Comparison of ENCODE assay signal across 1 cellular context in the genomic region with DNA sequence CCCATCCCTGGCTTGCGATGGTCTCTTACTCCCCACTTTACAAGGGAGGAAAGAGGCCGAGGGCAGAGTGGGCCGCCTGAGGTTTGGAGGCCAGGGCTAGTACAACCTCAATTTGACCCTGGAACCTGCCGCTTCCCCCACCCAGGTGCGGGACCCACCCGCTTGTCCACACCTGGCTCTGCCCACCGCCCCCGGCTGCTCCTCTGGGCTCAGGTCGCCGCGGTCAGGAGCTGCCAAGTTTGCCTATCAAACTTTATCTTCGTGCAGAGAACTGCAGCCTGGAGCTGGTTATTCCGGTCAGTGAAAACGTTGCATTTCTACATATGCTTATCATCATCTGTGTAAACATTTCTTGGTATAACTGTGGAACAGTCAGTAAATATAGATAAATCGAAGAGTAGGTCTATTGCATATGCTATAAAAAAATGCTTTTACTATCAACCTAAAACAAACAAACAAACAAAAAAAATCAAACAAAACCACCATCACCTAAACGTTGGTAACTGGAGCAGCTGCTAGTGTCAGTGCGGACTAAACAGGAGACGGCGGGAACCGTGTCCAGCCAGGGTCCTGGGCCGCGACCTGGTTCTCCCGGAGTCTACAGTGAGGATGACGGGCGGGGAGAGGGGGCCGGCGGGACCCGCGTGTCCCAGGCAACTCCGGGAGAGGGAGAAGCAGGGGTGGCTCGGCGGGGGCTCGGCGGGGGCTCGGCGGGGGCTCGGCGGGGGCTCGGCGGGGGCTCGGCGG.
A peak's percentile ranks its signal among the peaks of the same experiment; 100 is the strongest.
TF ChIP-seq lines count a peak whose summit lies in the region.

No MANE protein-coding gene starts in this region.

TF ChIP-seq in K562, 482 proteins besides CTCF, POLR2A, EP300 and RAD21 (continued from another document and continues in another):
- TF ChIP-seq, protein P1, sequence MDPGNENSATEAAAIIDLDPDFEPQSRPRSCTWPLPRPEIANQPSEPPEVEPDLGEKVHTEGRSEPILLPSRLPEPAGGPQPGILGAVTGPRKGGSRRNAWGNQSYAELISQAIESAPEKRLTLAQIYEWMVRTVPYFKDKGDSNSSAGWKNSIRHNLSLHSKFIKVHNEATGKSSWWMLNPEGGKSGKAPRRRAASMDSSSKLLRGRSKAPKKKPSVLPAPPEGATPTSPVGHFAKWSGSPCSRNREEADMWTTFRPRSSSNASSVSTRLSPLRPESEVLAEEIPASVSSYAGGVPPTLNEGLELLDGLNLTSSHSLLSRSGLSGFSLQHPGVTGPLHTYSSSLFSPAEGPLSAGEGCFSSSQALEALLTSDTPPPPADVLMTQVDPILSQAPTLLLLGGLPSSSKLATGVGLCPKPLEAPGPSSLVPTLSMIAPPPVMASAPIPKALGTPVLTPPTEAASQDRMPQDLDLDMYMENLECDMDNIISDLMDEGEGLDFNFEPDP (CRISPR knock-in tag; IDR thresholded peaks at IDR 0.05): no peak
- TF ChIP-seq FOXP1 (CRISPR knock-in tag; IDR thresholded peaks at IDR 0.05) (0 out of 2 replicates have a peak, but pooled peaks have one; percentile 3), KDM5B (IDR thresholded peaks at IDR 0.05; ENCODE audit: insufficient replicate concordance, low read depth, low read length) (peak; percentile 89), PURB (CRISPR knock-in tag; IDR thresholded peaks at IDR 0.05; ENCODE audit: low read depth) (no peak), XRCC5 (IDR thresholded peaks at IDR 0.05; ENCODE audit: low read depth, low read length) (no peak), NFRKB (IDR thresholded peaks at IDR 0.05; ENCODE audit: low read depth) (no peak; the same call in 1 of the 2 replicates), RFX7 (CRISPR knock-in tag; IDR thresholded peaks at IDR 0.05) (no peak), ZNF699 (CRISPR knock-in tag; IDR thresholded peaks at IDR 0.05; ENCODE audit: insufficient replicate concordance) (no peak), ATF7 (IDR thresholded peaks at IDR 0.05) (peak; percentile 36; the same call in 1 of the 2 replicates), WHSC1 (IDR thresholded peaks at IDR 0.05; ENCODE audit: low read length) (no peak), EGR1 (conservative IDR thresholded peaks at IDR 0.05) (peak; percentile 32), E4F1 (CRISPR knock-in tag; IDR thresholded peaks at IDR 0.05; ENCODE audit: borderline replicate concordance) (no peak), ZNF354B (CRISPR knock-in tag; IDR thresholded peaks at IDR 0.05) (no peak), BDP1 (IDR thresholded peaks at IDR 0.05; ENCODE audit: insufficient read depth, insufficient read length) (no peak), MXI1 (IDR thresholded peaks at IDR 0.05; ENCODE audit: low read depth, low read length) (no peak), ZNF695 (CRISPR knock-in tag; IDR thresholded peaks at IDR 0.05) (no peak), ZNF239 (CRISPR knock-in tag; IDR thresholded peaks at IDR 0.05) (no peak), ZNF766 (CRISPR knock-in tag; conservative IDR thresholded peaks at IDR 0.05) (no peak), HBP1 (CRISPR knock-in tag; IDR thresholded peaks at IDR 0.05) (peak; percentile 67; the same call in 1 of the 2 replicates), ZNF639 (CRISPR knock-in tag; conservative IDR thresholded peaks at IDR 0.05 in 1 of 2, IDR thresholded peaks at IDR 0.05 in 1 of 2) (no peak), SNAPC5 (CRISPR knock-in tag; IDR thresholded peaks at IDR 0.05) (peak; percentile 91), NCOR1 (IDR thresholded peaks at IDR 0.05) (peak; percentile 81), MCM5 (IDR thresholded peaks at IDR 0.05; ENCODE audit: low read depth) (no peak), FOXJ2 (tag; IDR thresholded peaks at IDR 0.05) (no peak), RFX5 (IDR thresholded peaks at IDR 0.05; ENCODE audit: low read depth, low read length) (no peak), CBX3 (IDR thresholded peaks at IDR 0.05; ENCODE audit: borderline replicate concordance in 1 of 2, low read length in 2 of 2) (no peak), FOXA3 (CRISPR knock-in tag; conservative IDR thresholded peaks at IDR 0.05 in 1 of 2, IDR thresholded peaks at IDR 0.05 in 1 of 2) (peak; percentile 81 to 87; a peak in 3 of 4 replicates), TEAD4 (IDR thresholded peaks at IDR 0.05; ENCODE audit: low read length) (peak; percentile 84), TEAD4 (CRISPR knock-in tag; IDR thresholded peaks at IDR 0.05; ENCODE audit: borderline replicate concordance) (no peak), MBD2 (IDR thresholded peaks at IDR 0.05; ENCODE audit: borderline replicate concordance, low read depth) (no peak; the same call in 1 of the 2 replicates), ZNF224 (CRISPR knock-in tag; IDR thresholded peaks at IDR 0.05) (no peak), ZNF212 (CRISPR knock-in tag; IDR thresholded peaks at IDR 0.05) (no peak), SP2 (IDR thresholded peaks at IDR 0.05; ENCODE audit: extremely low read depth, low read depth, low read length, poor library complexity, severe bottlenecking) (no peak), CTBP1 (IDR thresholded peaks at IDR 0.05; ENCODE audit: borderline replicate concordance) (peak; percentile 17; the same call in 1 of the 2 replicates), TCF3 (CRISPR knock-in tag; IDR thresholded peaks at IDR 0.05) (peak; percentile 82), CHD4 (IDR thresholded peaks at IDR 0.05; ENCODE audit: insufficient read depth, insufficient replicate concordance, low read depth, low read length, poor library complexity, severe bottlenecking) (no peak), ZBTB49 (CRISPR knock-in tag; IDR thresholded peaks at IDR 0.05; ENCODE audit: borderline replicate concordance) (no peak), MTF1 (CRISPR knock-in tag; IDR thresholded peaks at IDR 0.05; ENCODE audit: borderline replicate concordance) (no peak)
- TF ChIP-seq, protein P2, sequence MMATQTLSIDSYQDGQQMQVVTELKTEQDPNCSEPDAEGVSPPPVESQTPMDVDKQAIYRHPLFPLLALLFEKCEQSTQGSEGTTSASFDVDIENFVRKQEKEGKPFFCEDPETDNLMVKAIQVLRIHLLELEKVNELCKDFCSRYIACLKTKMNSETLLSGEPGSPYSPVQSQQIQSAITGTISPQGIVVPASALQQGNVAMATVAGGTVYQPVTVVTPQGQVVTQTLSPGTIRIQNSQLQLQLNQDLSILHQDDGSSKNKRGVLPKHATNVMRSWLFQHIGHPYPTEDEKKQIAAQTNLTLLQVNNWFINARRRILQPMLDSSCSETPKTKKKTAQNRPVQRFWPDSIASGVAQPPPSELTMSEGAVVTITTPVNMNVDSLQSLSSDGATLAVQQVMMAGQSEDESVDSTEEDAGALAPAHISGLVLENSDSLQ (IDR thresholded peaks at IDR 0.05): peak; percentile 56
- TF ChIP-seq, protein P3, sequence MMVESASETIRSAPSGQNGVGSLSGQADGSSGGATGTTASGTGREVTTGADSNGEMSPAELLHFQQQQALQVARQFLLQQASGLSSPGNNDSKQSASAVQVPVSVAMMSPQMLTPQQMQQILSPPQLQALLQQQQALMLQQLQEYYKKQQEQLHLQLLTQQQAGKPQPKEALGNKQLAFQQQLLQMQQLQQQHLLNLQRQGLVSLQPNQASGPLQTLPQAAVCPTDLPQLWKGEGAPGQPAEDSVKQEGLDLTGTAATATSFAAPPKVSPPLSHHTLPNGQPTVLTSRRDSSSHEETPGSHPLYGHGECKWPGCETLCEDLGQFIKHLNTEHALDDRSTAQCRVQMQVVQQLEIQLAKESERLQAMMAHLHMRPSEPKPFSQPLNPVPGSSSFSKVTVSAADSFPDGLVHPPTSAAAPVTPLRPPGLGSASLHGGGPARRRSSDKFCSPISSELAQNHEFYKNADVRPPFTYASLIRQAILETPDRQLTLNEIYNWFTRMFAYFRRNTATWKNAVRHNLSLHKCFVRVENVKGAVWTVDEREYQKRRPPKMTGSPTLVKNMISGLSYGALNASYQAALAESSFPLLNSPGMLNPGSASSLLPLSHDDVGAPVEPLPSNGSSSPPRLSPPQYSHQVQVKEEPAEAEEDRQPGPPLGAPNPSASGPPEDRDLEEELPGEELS (CRISPR knock-in tag; IDR thresholded peaks at IDR 0.05; ENCODE audit: borderline replicate concordance): no peak
- TF ChIP-seq, protein P4, sequence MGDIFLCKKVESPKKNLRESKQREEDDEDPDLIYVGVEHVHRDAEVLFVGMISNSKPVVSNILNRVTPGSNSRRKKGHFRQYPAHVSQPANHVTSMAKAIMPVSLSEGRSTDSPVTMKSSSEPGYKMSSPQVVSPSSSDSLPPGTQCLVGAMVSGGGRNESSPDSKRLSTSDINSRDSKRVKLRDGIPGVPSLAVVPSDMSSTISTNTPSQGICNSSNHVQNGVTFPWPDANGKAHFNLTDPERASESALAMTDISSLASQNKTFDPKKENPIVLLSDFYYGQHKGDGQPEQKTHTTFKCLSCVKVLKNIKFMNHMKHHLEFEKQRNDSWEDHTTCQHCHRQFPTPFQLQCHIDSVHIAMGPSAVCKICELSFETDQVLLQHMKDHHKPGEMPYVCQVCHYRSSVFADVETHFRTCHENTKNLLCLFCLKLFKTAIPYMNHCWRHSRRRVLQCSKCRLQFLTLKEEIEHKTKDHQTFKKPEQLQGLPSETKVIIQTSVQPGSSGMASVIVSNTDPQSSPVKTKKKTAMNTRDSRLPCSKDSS (IDR thresholded peaks at IDR 0.05; ENCODE audit: low read depth, partially characterized antibody): no peak
- TF ChIP-seq, protein P5, sequence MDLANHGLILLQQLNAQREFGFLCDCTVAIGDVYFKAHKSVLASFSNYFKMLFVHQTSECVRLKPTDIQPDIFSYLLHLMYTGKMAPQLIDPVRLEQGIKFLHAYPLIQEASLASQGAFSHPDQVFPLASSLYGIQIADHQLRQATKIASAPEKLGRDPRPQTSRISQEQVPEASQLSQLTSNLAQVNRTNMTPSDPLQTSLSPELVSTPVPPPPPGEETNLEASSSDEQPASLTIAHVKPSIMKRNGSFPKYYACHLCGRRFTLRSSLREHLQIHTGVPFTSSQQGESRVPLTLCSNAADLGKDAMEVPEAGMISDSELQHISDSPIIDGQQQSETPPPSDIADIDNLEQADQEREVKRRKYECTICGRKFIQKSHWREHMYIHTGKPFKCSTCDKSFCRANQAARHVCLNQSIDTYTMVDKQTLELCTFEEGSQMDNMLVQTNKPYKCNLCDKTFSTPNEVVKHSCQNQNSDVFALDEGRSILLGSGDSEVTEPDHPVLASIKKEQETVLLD (IDR thresholded peaks at IDR 0.05): 0 out of 2 replicates have a peak, but pooled peaks have one; percentile 47
- TF ChIP-seq, protein P6, sequence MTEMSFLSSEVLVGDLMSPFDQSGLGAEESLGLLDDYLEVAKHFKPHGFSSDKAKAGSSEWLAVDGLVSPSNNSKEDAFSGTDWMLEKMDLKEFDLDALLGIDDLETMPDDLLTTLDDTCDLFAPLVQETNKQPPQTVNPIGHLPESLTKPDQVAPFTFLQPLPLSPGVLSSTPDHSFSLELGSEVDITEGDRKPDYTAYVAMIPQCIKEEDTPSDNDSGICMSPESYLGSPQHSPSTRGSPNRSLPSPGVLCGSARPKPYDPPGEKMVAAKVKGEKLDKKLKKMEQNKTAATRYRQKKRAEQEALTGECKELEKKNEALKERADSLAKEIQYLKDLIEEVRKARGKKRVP (CRISPR knock-in tag; IDR thresholded peaks at IDR 0.05): no peak
